ENCODE assay signal across 13 cellular contexts in the genomic region with DNA sequence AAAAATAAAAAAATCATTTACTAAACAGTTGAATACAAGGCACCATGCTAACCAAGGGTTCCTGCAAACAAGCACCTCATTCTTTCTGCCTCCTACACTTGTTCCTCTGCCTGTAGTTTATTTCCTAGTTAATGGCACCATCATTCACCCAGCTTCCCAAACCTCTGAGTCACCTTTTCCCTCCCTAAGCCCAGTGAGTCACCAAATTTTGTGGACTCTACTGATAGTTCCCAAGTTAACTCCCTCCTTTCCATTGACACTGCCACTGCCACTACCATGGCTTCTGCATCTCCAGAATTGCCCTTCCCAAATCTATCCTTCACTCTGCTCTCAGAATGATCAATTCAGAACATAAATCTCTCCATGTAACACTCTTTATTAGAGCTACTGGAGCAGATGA. TPM values are rescaled to one million over a fixed set of nuclear protein-coding genes. Genes with fewer than 3 reads are reported as not detected.
DNase-seq lines count a peak whose midpoint lies in the region; TF ChIP-seq lines count a peak whose summit lies in the region.
"Had no signal": no experiment of that assay in that cellular context is flagged by ENCODE, and none has a peak within 500 bp of the region (broad histone marks: within the 10 kb centered on the region; RNA-seq: fewer than 3 reads in every experiment).

No MANE protein-coding gene starts in this region.

- TF ChIP-seq CTCF in fibroblast of mammary gland (conservative IDR thresholded peaks at IDR 0.05; ENCODE audit: control insufficient read depth, insufficient read depth, low read depth, low read length), result no peak

- H3K36me3 ChIP-seq in trophoblast cell (ENCODE audit: control insufficient read depth in 1 of 2, insufficient read depth in 2 of 2, low read length in 2 of 2), result no peaks in the 10 kb centered on the region
- H3K36me3 ChIP-seq: thyroid gland had no signal

- H3K9me3 ChIP-seq in trophoblast cell (ENCODE audit: insufficient read depth, low read depth, low read length), result no peaks in the 10 kb centered on the region
- H3K9me3 ChIP-seq: thyroid gland had no signal

- no peak overlapping the region for H3K14ac ChIP-seq in trophoblast cell (ENCODE audit: low read length)

- H3K79me2 ChIP-seq in trophoblast cell (ENCODE audit: control insufficient read depth, insufficient read depth, low read length, poor library complexity), result no peaks in the 10 kb centered on the region

- no peak overlapping the region for H2BK12ac ChIP-seq in trophoblast cell (ENCODE audit: low read length)

- H3K79me1 ChIP-seq in trophoblast cell (ENCODE audit: low read length), result no peaks in the 10 kb centered on the region

- H3K23ac ChIP-seq in trophoblast cell (ENCODE audit: low read length), result no peak overlapping the region

- no peaks in the 10 kb centered on the region for H3K27me3 ChIP-seq in trophoblast cell (ENCODE audit: insufficient read depth, low read length)
- H3K27me3 ChIP-seq: thyroid gland had no signal

- no peak overlapping the region for H2AFZ ChIP-seq in trophoblast cell (ENCODE audit: insufficient read depth, low read length, poor library complexity)

- no peak overlapping the region for H4K91ac ChIP-seq in trophoblast cell (ENCODE audit: low read depth, low read length)

- no peak overlapping the region for H4K8ac ChIP-seq in trophoblast cell (ENCODE audit: low read depth, low read length)

- DNase-seq in GM04503 (ENCODE audit: low read depth), result peak; percentile 57
- peak; percentile 86 for DNase-seq in RKO (ENCODE audit: low spot score)
- peak; percentile 83 for DNase-seq in fibroblast of mammary gland (ENCODE audit: low read depth)
- DNase-seq in trophoblast cell, result peak; percentile 30 to 70
- DNase-seq in SIG-M5 treated with dmso at 0.1 percent for 504 hours (lab: John Stamatoyannopoulos, UW; ENCODE audit: unreplicated experiment), result no peak
- no peak for DNase-seq in NCI-H2227 (lab: John Stamatoyannopoulos, UW; ENCODE audit: unreplicated experiment)
- no peak for DNase-seq in activated gamma-delta T cell treated with Interleukin-2 at 50 U/mL for 16 hours
- DNase-seq in midbrain (lab: John Stamatoyannopoulos, UW), result no peak
- DNase-seq: activated T-cell treated with anti-CD3 and anti-CD28 coated beads for 4 hours; GF-D8; NCI-H1694 treated with DMSO at 0.1 percent for 48 hours; stimulated activated CD4-positive, alpha-beta T cell treated with anti-CD3 and anti-CD28 coated beads, Interleukin-2, amount 100 ng/mL, for 24 hours had no signal

- H4K12ac ChIP-seq in trophoblast cell (ENCODE audit: low read depth, low read length), result no peak overlapping the region

- no peak overlapping the region for H3K18ac ChIP-seq in trophoblast cell (ENCODE audit: low read length)

- no peak overlapping the region for H2AK5ac ChIP-seq in trophoblast cell (ENCODE audit: low read length)

- no peak overlapping the region for H3K4me2 ChIP-seq in trophoblast cell (ENCODE audit: low read length)

- H3K27ac ChIP-seq in trophoblast cell (ENCODE audit: low read depth, low read length), result no peak overlapping the region
- H3K27ac ChIP-seq: thyroid gland had no signal

- H3K4me3 ChIP-seq in fibroblast of mammary gland (ENCODE audit: control insufficient read depth, low read depth, low read length) (no peak overlapping the region), trophoblast cell (ENCODE audit: low read depth, low read length) (no peak overlapping the region)
- H3K4me3 ChIP-seq: thyroid gland had no signal

- H3K4ac ChIP-seq in trophoblast cell (ENCODE audit: low read depth, low read length), result no peak overlapping the region

- no peak overlapping the region for H3K9ac ChIP-seq in trophoblast cell (ENCODE audit: low read length)

- peaks cover 0 to 7% of the 10 kb centered on the region in 2 experiments for H3K4me1 ChIP-seq in trophoblast cell (ENCODE audit: control insufficient read depth in 1 of 2, insufficient read depth in 2 of 2, low read length in 2 of 2)
- H3K4me1 ChIP-seq: thyroid gland had no signal

- no peak overlapping the region for H2BK120ac ChIP-seq in trophoblast cell (ENCODE audit: insufficient read depth, low read length, poor library complexity)

- H2BK5ac ChIP-seq in trophoblast cell (ENCODE audit: low read depth, low read length, poor library complexity), result no peak overlapping the region

RNA-seq across cellular contexts. Expression of a gene that starts 2.0 kb away (rescaled TPM):
- polyA plus RNA-seq in trophoblast cell (2013), result 0.62 and 0.67 TPM in 2 replicates

RNA-seq across cellular contexts. Expression of a gene that starts 54.0 kb away (rescaled TPM):
- polyA plus RNA-seq in trophoblast cell (2013), result 17.8 and 18.6 TPM in 2 replicates

Comparison
In these comparisons a context has a peak if more than half of its experiments do, and no peak if none do; other contexts are left out.
1. DNase-seq: peak in GM04503 (single experiment), RKO (single experiment), fibroblast of mammary gland (single experiment) and trophoblast cell (2 of 2); none in SIG-M5 treated with dmso at 0.1 percent for 504 hours (single experiment), NCI-H2227 (single experiment), activated gamma-delta T cell treated with Interleukin-2 at 50 U/mL for 16 hours (single experiment) and midbrain (single experiment).